ENCODE assay signal across 18 cellular contexts in genomic region chr17:51044964-51045363, GRCh38.
A peak's percentile ranks its signal among the peaks of the same experiment; 100 is the strongest.
DNase-seq lines count a peak whose midpoint lies in the region; ATAC-seq, FAIRE-seq and TF ChIP-seq lines count a peak whose summit lies in the region.
"Had no signal": no experiment of that assay in that cellular context is flagged by ENCODE, and none has a peak within 500 bp of the region (broad histone marks: within the 10 kb centered on the region; RNA-seq: fewer than 3 reads in every experiment).

No MANE protein-coding gene starts in this region.

- H3K4me3 Mint-ChIP-seq in astrocyte (ENCODE audit: unreplicated experiment): peak overlapping the region; percentile 71
- H3K4me3 Mint-ChIP-seq: activated CD8-positive, alpha-beta T cell treated with anti-CD3 and anti-CD28 coated beads for 36 hours; activated T-helper 17 cell treated with anti-CD3 and anti-CD28 coated beads, Interleukin-2, amount 50 U/mL, for 72 hours; B cell had no signal

- ATAC-seq in GM21723 (IDR thresholded peaks at IDR 0.05; ENCODE audit: unreplicated experiment): no peak
- ATAC-seq: activated CD8-positive, alpha-beta T cell treated with anti-CD3 and anti-CD28 coated beads for 36 hours; activated T-helper 17 cell treated with anti-CD3 and anti-CD28 coated beads, Interleukin-2, amount 50 U/mL, for 72 hours; lower lobe of right lung had no signal

- no peaks in the 10 kb centered on the region for H4K20me1 ChIP-seq in astrocyte (ENCODE audit: insufficient read depth, low read length)

- H3K36me3 Mint-ChIP-seq in astrocyte (ENCODE audit: low read depth, unreplicated experiment): no peaks in the 10 kb centered on the region

- peak overlapping the region; percentile 59 for H3K4me3 ChIP-seq in HUES48 (ENCODE audit: low read depth, low read length)
- H3K4me3 ChIP-seq in astrocyte (ENCODE audit: insufficient read depth, low read depth, low read length): no peak overlapping the region
- H3K4me3 ChIP-seq in iPS-18a (ENCODE audit: low read length): peak overlapping the region; percentile 64
- H3K4me3 ChIP-seq: colonic mucosa, lower lobe of right lung, SJCRH30 had no signal

- H3K4me1 ChIP-seq in HUES48 (ENCODE audit: control insufficient read depth, insufficient read depth, low read length) (peaks cover 50% of the 10 kb centered on the region), astrocyte (ENCODE audit: insufficient read depth, low read length) (peaks cover 11% of the 10 kb centered on the region), iPS-18a (ENCODE audit: control insufficient read depth, low read depth, low read length) (peaks cover 39% of the 10 kb centered on the region)
- H3K4me1 ChIP-seq: colonic mucosa had no signal

- H3K27ac ChIP-seq in HUES48 (ENCODE audit: low read depth, low read length) (peak overlapping the region; percentile 96), astrocyte (ENCODE audit: low read depth, low read length) (no peak overlapping the region), iPS-18a (ENCODE audit: low read length) (no peak overlapping the region)
- H3K27ac ChIP-seq: colonic mucosa, lower lobe of right lung, SJCRH30 had no signal

- H3K36me3 ChIP-seq in HUES48 (ENCODE audit: control insufficient read depth, insufficient read depth, low read length): peaks cover 11% of the 10 kb centered on the region; the same call in 1 of the 2 replicates
- H3K36me3 ChIP-seq in astrocyte (ENCODE audit: insufficient read depth, low read length): no peaks in the 10 kb centered on the region
- H3K36me3 ChIP-seq in iPS-18a (ENCODE audit: control insufficient read depth, low read depth, low read length): no peaks in the 10 kb centered on the region
- H3K36me3 ChIP-seq: colonic mucosa, SJCRH30 had no signal

- no peak overlapping the region for H2AFZ ChIP-seq in astrocyte (ENCODE audit: low read depth, low read length)

- H3K9ac ChIP-seq in HUES48 (ENCODE audit: low read depth, low read length): peak overlapping the region; percentile 30; the same call in 1 of the 2 replicates
- H3K9ac ChIP-seq in astrocyte (ENCODE audit: low read length): no peak overlapping the region
- peak overlapping the region; percentile 19 for H3K9ac ChIP-seq in iPS-18a (ENCODE audit: low read length)

- H3K27me3 Mint-ChIP-seq in astrocyte (ENCODE audit: low read depth, unreplicated experiment): no peaks in the 10 kb centered on the region
- H3K27me3 Mint-ChIP-seq: activated CD8-positive, alpha-beta T cell treated with anti-CD3 and anti-CD28 coated beads for 36 hours; activated T-helper 17 cell treated with anti-CD3 and anti-CD28 coated beads, Interleukin-2, amount 50 U/mL, for 72 hours; B cell had no signal

- H3K9me3 ChIP-seq in HUES48 (ENCODE audit: control insufficient read depth, insufficient read depth, low read length): no peaks in the 10 kb centered on the region
- no peaks in the 10 kb centered on the region for H3K9me3 ChIP-seq in astrocyte (ENCODE audit: insufficient read depth, low read depth, low read length)
- no peaks in the 10 kb centered on the region for H3K9me3 ChIP-seq in iPS-18a (ENCODE audit: control insufficient read depth, low read depth, low read length)
- H3K9me3 ChIP-seq: colonic mucosa, lower lobe of right lung, SJCRH30 had no signal

- no peak overlapping the region for H3K27ac Mint-ChIP-seq in astrocyte (ENCODE audit: unreplicated experiment)
- H3K27ac Mint-ChIP-seq: activated CD8-positive, alpha-beta T cell treated with anti-CD3 and anti-CD28 coated beads for 36 hours; activated T-helper 17 cell treated with anti-CD3 and anti-CD28 coated beads, Interleukin-2, amount 50 U/mL, for 72 hours; B cell; HFFc6 had no signal

- no peaks in the 10 kb centered on the region for H3K9me3 Mint-ChIP-seq in astrocyte (ENCODE audit: unreplicated experiment)
- H3K9me3 Mint-ChIP-seq: activated CD8-positive, alpha-beta T cell treated with anti-CD3 and anti-CD28 coated beads for 36 hours; activated T-helper 17 cell treated with anti-CD3 and anti-CD28 coated beads, Interleukin-2, amount 50 U/mL, for 72 hours; HFFc6 had no signal

- FAIRE-seq in astrocyte (lab: Jason Lieb, UNC): no peak

- no peaks in the 10 kb centered on the region for H3K27me3 ChIP-seq in HUES48 (ENCODE audit: control insufficient read depth, insufficient read depth, low read length)
- H3K27me3 ChIP-seq in astrocyte (ENCODE audit: insufficient read depth, low read length): no peaks in the 10 kb centered on the region
- no peaks in the 10 kb centered on the region for H3K27me3 ChIP-seq in iPS-18a (ENCODE audit: control insufficient read depth, insufficient read depth, low read length)
- H3K27me3 ChIP-seq: colonic mucosa, SJCRH30 had no signal

- H3K79me2 ChIP-seq in astrocyte (ENCODE audit: insufficient read depth, low read length): peaks cover 37% of the 10 kb centered on the region

- H3K4me1 Mint-ChIP-seq in astrocyte (ENCODE audit: low read depth, unreplicated experiment): peaks cover 6% of the 10 kb centered on the region
- H3K4me1 Mint-ChIP-seq: activated T-helper 17 cell treated with anti-CD3 and anti-CD28 coated beads, Interleukin-2, amount 50 U/mL, for 72 hours had no signal

- TF ChIP-seq CTCF in astrocyte (IDR thresholded peaks at IDR 0.05; ENCODE audit: insufficient read depth, low read depth, low read length): no peak

- peak overlapping the region; percentile 28 for H3K4me2 ChIP-seq in astrocyte (ENCODE audit: low read length)

- DNase-seq in astrocyte (ENCODE audit: low read depth) (no peak), retina (peak; percentile 29), NCI-H2227 (lab: John Stamatoyannopoulos, UW; ENCODE audit: unreplicated experiment) (no peak), AG08396 (ENCODE audit: low spot score) (no peak), NCI-H1105 treated with DMSO at 0.1 percent for 48 hours (lab: John Stamatoyannopoulos, UW) (no peak)
- DNase-seq: activated CD8-positive, alpha-beta T cell treated with anti-CD3 and anti-CD28 coated beads for 36 hours; amniotic stem cell; colonic mucosa; HFFc6; lower lobe of right lung; NCI-H2171; stimulated activated CD4-positive, alpha-beta T cell treated with anti-CD3 and anti-CD28 coated beads, Interleukin-12 subunit alpha, Interleukin-12 subunit beta, amount 100 ng/mL, for 4 hours had no signal
